Comparison of ENCODE assay signal across 11 cellular contexts in the genomic region with DNA sequence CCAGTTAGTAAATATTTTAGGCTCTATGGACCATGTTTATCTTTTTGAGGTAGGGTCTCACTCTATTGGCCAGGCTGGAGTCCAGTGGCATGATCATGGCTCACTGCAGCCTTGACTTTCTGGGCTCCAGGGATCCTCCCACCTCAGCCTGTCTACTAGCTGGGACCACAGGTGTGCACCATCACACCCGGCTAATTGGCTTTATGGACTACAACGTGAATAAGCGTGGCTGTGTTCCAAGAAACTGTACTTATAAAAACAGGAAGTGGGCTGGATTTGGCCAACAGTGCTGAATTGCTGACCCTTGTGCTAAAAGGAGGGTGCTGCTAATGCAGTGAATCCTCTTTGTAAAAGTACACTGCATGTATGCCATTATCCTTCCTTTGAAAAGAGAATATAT.
A peak's percentile ranks its signal among the peaks of the same experiment; 100 is the strongest.
DNase-seq lines count a peak whose midpoint lies in the region; ATAC-seq, FAIRE-seq and TF ChIP-seq lines count a peak whose summit lies in the region.
"Had no signal": no experiment of that assay in that cellular context is flagged by ENCODE, and none has a peak within 500 bp of the region (broad histone marks: within the 10 kb centered on the region; RNA-seq: fewer than 3 reads in every experiment).

No MANE protein-coding gene starts in this region.

- TF ChIP-seq CTCF in MCF 10A (IDR thresholded peaks at IDR 0.05; ENCODE audit: unreplicated experiment) (no peak), breast epithelium (IDR thresholded peaks at IDR 0.05) (no peak), bronchial epithelial cell (IDR thresholded peaks at IDR 0.05; ENCODE audit: insufficient read depth, low read length, severe bottlenecking) (no peak), upper lobe of right lung (IDR thresholded peaks at IDR 0.05) (no peak)

- no peaks in the 10 kb centered on the region for H3K36me3 ChIP-seq in breast epithelium
- H3K36me3 ChIP-seq in bronchial epithelial cell (ENCODE audit: control insufficient read depth, insufficient read depth, low read length): no peaks in the 10 kb centered on the region
- H3K36me3 ChIP-seq in upper lobe of right lung: no peaks in the 10 kb centered on the region
- H3K36me3 ChIP-seq: tibial artery had no signal

- no peaks in the 10 kb centered on the region for H3K4me1 Mint-ChIP-seq in MCF 10A (ENCODE audit: insufficient read depth, unreplicated experiment)

- CTCF ChIA-PET in MCF 10A (lab: Yijun Ruan, JAX): interaction anchor here (0.7 kb wide), 1 partner anchor 215 kb away, joined by 3 read pairs; no protein-coding TSS in a partner anchor

- DNase-seq in MCF 10A (ENCODE audit: unreplicated experiment) (peak; percentile 76), breast epithelium (ENCODE audit: low spot score in 2 of 2) (no peak), NCI-H69 (lab: John Stamatoyannopoulos, UW) (peak; percentile 98), bronchial epithelial cell (ENCODE audit: low read depth) (peak; percentile 69), upper lobe of right lung (no peak), iPS-NIHi7 (ENCODE audit: extremely low spot score) (no peak), T1000 (lab: John Stamatoyannopoulos, UW) (no peak)
- DNase-seq: endodermal cell, GOT3, tibial artery had no signal

- no peak for TF ChIP-seq POLR2A in breast epithelium (IDR thresholded peaks at IDR 0.05)

- H3K36me3 Mint-ChIP-seq in MCF 10A (ENCODE audit: insufficient read depth, unreplicated experiment): no peaks in the 10 kb centered on the region

- FAIRE-seq in bronchial epithelial cell (lab: Jason Lieb, UNC): no peak

- intact Hi-C loops in MCF 10A (cut with micrococcal nuclease): no loop called here
- intact Hi-C loops in breast epithelium (cut with DNase I; ENCODE audit: low total_unique reads): no loop called here
- intact Hi-C loops in upper lobe of right lung (cut with DNase I): no loop called here

- H3K27me3 ChIP-seq in breast epithelium (no peaks in the 10 kb centered on the region), bronchial epithelial cell (ENCODE audit: control insufficient read depth, insufficient read depth, low read length) (peaks cover 11% of the 10 kb centered on the region), upper lobe of right lung (peaks cover 32% of the 10 kb centered on the region)

- POLR2A ChIA-PET in MCF 10A (lab: Yijun Ruan, JAX): no interaction called here

- H3K27ac ChIP-seq in breast epithelium: no peak overlapping the region
- no peak overlapping the region for H3K27ac ChIP-seq in upper lobe of right lung
- H3K27ac ChIP-seq: tibial artery had no signal

- H3K4me3 ChIP-seq in breast epithelium (no peak overlapping the region), bronchial epithelial cell (ENCODE audit: low read depth, low read length) (no peak overlapping the region), upper lobe of right lung (no peak overlapping the region)
- H3K4me3 ChIP-seq: tibial artery had no signal

- H3K9me3 Mint-ChIP-seq in MCF 10A (ENCODE audit: unreplicated experiment): no peaks in the 10 kb centered on the region
- H3K9me3 Mint-ChIP-seq: endodermal cell had no signal

- peak; percentile 54 for ATAC-seq in upper lobe of right lung
- ATAC-seq in GM21576 (IDR thresholded peaks at IDR 0.05; ENCODE audit: unreplicated experiment): no peak

- no peaks in the 10 kb centered on the region for H3K27me3 Mint-ChIP-seq in MCF 10A (ENCODE audit: insufficient read depth, unreplicated experiment)

- no TSS peak for BruUV-seq in MCF 10A (replicated peaks; lab: Mats Ljungman, UMichigan)

- no peak overlapping the region for H3K27ac Mint-ChIP-seq in MCF 10A (ENCODE audit: low read depth, unreplicated experiment)
- H3K27ac Mint-ChIP-seq: endodermal cell had no signal

- H3K4me3 Mint-ChIP-seq in MCF 10A (ENCODE audit: unreplicated experiment): no peak overlapping the region
- H3K4me3 Mint-ChIP-seq: endodermal cell had no signal

- H3K9me3 ChIP-seq in breast epithelium: no peaks in the 10 kb centered on the region
- H3K9me3 ChIP-seq in upper lobe of right lung: no peaks in the 10 kb centered on the region
- H3K9me3 ChIP-seq: tibial artery had no signal

- H3K4me1 ChIP-seq in breast epithelium: no peaks in the 10 kb centered on the region
- no peaks in the 10 kb centered on the region for H3K4me1 ChIP-seq in upper lobe of right lung

Comparison
In these comparisons a context has a peak if more than half of its experiments do, and no peak if none do; other contexts are left out.
1. DNase-seq: peak in MCF 10A (single experiment), NCI-H69 (single experiment) and bronchial epithelial cell (single experiment); none in breast epithelium (0 of 2), upper lobe of right lung (single experiment), iPS-NIHi7 (single experiment) and T1000 (single experiment).